Comparison of ENCODE assay signal across 8 cellular contexts in the genomic region with DNA sequence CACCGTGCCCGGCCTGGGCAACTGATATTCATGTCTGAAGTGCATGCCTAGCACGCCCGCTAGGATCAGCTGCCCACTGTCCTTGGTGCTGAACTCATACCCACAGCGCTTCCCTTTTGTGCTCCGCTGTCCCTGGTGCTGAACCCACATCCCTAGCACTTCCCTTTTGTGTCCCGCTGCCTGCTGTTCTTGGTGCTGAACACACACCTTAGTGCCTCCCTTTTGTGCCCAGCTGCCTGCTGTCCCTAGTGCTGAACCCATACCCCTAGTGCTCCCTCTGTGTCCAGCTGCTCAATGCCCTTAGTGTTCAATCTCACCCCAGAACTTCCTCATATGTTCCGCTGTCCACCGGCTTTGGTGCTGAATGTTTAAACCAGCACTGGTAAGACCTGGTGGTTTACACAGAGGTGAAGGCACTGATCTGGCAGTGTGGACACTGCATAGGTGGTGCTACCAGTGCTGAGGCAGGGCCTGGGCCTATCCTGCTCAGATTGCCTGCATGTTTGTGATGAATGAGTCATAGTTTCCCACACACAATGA. TPM values are rescaled to one million over a fixed set of nuclear protein-coding genes. Genes with fewer than 3 reads are reported as not detected.
A peak's percentile ranks its signal among the peaks of the same experiment; 100 is the strongest.
DNase-seq lines count a peak whose midpoint lies in the region; ATAC-seq, FAIRE-seq and TF ChIP-seq lines count a peak whose summit lies in the region.

No MANE protein-coding gene starts in this region.

- H3K27me3 ChIP-seq in neutrophil, result no peaks in the 10 kb centered on the region
- H3K27me3 ChIP-seq in stomach, result no peaks in the 10 kb centered on the region

- H3K9me3 ChIP-seq in neutrophil (no peaks in the 10 kb centered on the region), stomach (no peaks in the 10 kb centered on the region)

- no peak for TF ChIP-seq POLR2A in stomach (IDR thresholded peaks at IDR 0.05)

- FAIRE-seq in GM19239 (lab: Jason Lieb, UNC), result peak; percentile 83

- DNase-seq in GM19239 (ENCODE audit: insufficient read length, low spot score) (peak; percentile 42), RPMI7951 (ENCODE audit: low read depth) (peak; percentile 92), fibroblast of the conjunctiva (ENCODE audit: low read depth) (peak; percentile 72), stomach (peak; percentile 84), NCI-H2081 (lab: John Stamatoyannopoulos, UW) (no peak)

- peaks cover 81% of the 10 kb centered on the region for H3K36me3 Mint-ChIP-seq in activated T-helper 17 cell treated with anti-CD3 and anti-CD28 coated beads, Interleukin-2, amount 50 U/mL, for 72 hours (ENCODE audit: low read depth)

- 11 to 24% (median 15%) methylated on average over 9 of the region's 9 CpGs for WGBS in stomach, 5 donors

- TF ChIP-seq CTCF in neutrophil (IDR thresholded peaks at IDR 0.05), result peak; percentile 33
- peak in 1 of 7 experiments; percentile 19 for TF ChIP-seq CTCF in stomach (IDR thresholded peaks at IDR 0.05)

- H3K36me3 ChIP-seq in neutrophil (peaks cover 98% of the 10 kb centered on the region), stomach (peaks cover 48 to 94% (median 86%) of the 10 kb centered on the region in 4 donors)

- no peaks in the 10 kb centered on the region for H3K27me3 Mint-ChIP-seq in activated T-helper 17 cell treated with anti-CD3 and anti-CD28 coated beads, Interleukin-2, amount 50 U/mL, for 72 hours

- H3K27ac ChIP-seq in neutrophil, result no peak overlapping the region
- H3K27ac ChIP-seq in stomach, result no peak overlapping the region

- intact Hi-C loops in stomach (cut with DNase I; ENCODE audit: low total_unique reads), result no loop called here

- peaks cover 5 to 7% of the 10 kb centered on the region in 2 experiments for H3K4me1 ChIP-seq in neutrophil (ENCODE audit: control insufficient read depth in 1 of 2, insufficient read depth in 1 of 2, low read depth in 1 of 2, low read length in 1 of 2)
- no peaks in the 10 kb centered on the region for H3K4me1 ChIP-seq in stomach

- H3K4me3 Mint-ChIP-seq in activated T-helper 17 cell treated with anti-CD3 and anti-CD28 coated beads, Interleukin-2, amount 50 U/mL, for 72 hours, result no peak overlapping the region

- peak; percentile 29 for ATAC-seq in activated T-helper 17 cell treated with anti-CD3 and anti-CD28 coated beads, Interleukin-2, amount 50 U/mL, for 72 hours (replicated peaks)
- ATAC-seq in GM19455 (IDR thresholded peaks at IDR 0.05; ENCODE audit: unreplicated experiment), result no peak

- H3K4me3 ChIP-seq in neutrophil (ENCODE audit: low read depth in 1 of 2, low read length in 1 of 2), result no peak overlapping the region
- no peak overlapping the region for H3K4me3 ChIP-seq in stomach

- peaks cover 15% of the 10 kb centered on the region for H3K4me1 Mint-ChIP-seq in activated T-helper 17 cell treated with anti-CD3 and anti-CD28 coated beads, Interleukin-2, amount 50 U/mL, for 72 hours

- peak overlapping the region; percentile 49 for H3K27ac Mint-ChIP-seq in activated T-helper 17 cell treated with anti-CD3 and anti-CD28 coated beads, Interleukin-2, amount 50 U/mL, for 72 hours

- no peaks in the 10 kb centered on the region for H3K9me3 Mint-ChIP-seq in activated T-helper 17 cell treated with anti-CD3 and anti-CD28 coated beads, Interleukin-2, amount 50 U/mL, for 72 hours

- no peak for TF ChIP-seq EP300 in stomach (IDR thresholded peaks at IDR 0.05)

RNA-seq across cellular contexts. Expression of a gene that starts 26.3 kb away (rescaled TPM):
- not detected in 2 replicates for total RNA-seq in RPMI7951 (2014; rRNA removed; shearing (Covaris generic))
- total RNA-seq in activated T-helper 17 cell treated with anti-CD3 and anti-CD28 coated beads, Interleukin-2, amount 50 U/mL, for 72 hours, result not detected
- 100 to 1,000 TPM in 1 of 5 donors, 10 to 100 TPM in 3, under 1 TPM in 1; 0.29 to 103 (median 35.1) TPM for total RNA-seq in stomach
- 10 to 100 TPM in 2 of 3 donors, 1 to 10 TPM in 1; 5.8 to 41.0 (median 34.2) TPM for polyA plus RNA-seq in stomach

RNA-seq across cellular contexts. Expression of a gene that starts 37.9 kb away (rescaled TPM):
- 26.2 and 41.7 TPM in 2 replicates for total RNA-seq in RPMI7951 (2014; rRNA removed; shearing (Covaris generic))
- 10 to 100 TPM; 53.7 to 79.8 TPM for total RNA-seq in activated T-helper 17 cell treated with anti-CD3 and anti-CD28 coated beads, Interleukin-2, amount 50 U/mL, for 72 hours
- 10 to 100 TPM in 4 of 5 donors, 1 to 10 TPM in 1; 3.5 to 39.7 (median 24.5) TPM for total RNA-seq in stomach
- 10 to 100 TPM; 16.1 to 34.1 (median 18.7) TPM for polyA plus RNA-seq in stomach

RNA-seq across cellular contexts. Expression of a gene that starts 38.6 kb away (rescaled TPM):
- total RNA-seq in RPMI7951 (2014; rRNA removed; shearing (Covaris generic)), result 14.2 and 19.1 TPM in 2 replicates
- 10 to 100 TPM; 11.1 to 12.4 TPM for total RNA-seq in activated T-helper 17 cell treated with anti-CD3 and anti-CD28 coated beads, Interleukin-2, amount 50 U/mL, for 72 hours
- total RNA-seq in stomach, result 10 to 100 TPM in 3 of 5 donors, 1 to 10 TPM in 1, under 1 TPM in 1; 0.58 to 28.0 (median 12.1) TPM
- polyA plus RNA-seq in stomach, result 1 to 10 TPM; 1.7 to 2.6 (median 2.0) TPM

RNA-seq across cellular contexts. Expression of a gene that starts 57.9 kb away (rescaled TPM):
- 51.0 and 69.7 TPM in 2 replicates for total RNA-seq in RPMI7951 (2014; rRNA removed; shearing (Covaris generic))
- total RNA-seq in activated T-helper 17 cell treated with anti-CD3 and anti-CD28 coated beads, Interleukin-2, amount 50 U/mL, for 72 hours, result 100 to 1,000 TPM; 158 to 172 TPM
- 10 to 100 TPM in 3 of 5 donors, 1 to 10 TPM in 2; 5.3 to 58.0 (median 14.5) TPM for total RNA-seq in stomach
- polyA plus RNA-seq in stomach, result 10 to 100 TPM; 13.7 to 17.0 (median 15.9) TPM

RNA-seq across cellular contexts. Expression of a gene that starts 58.2 kb away (rescaled TPM):
- total RNA-seq in RPMI7951 (2014; rRNA removed; shearing (Covaris generic)), result 9.5 and 11.6 TPM in 2 replicates
- total RNA-seq in activated T-helper 17 cell treated with anti-CD3 and anti-CD28 coated beads, Interleukin-2, amount 50 U/mL, for 72 hours, result 10 to 100 TPM; 26.0 to 28.6 TPM
- 10 to 100 TPM in 1 of 5 donors, 1 to 10 TPM in 4; 2.2 to 13.9 (median 5.1) TPM for total RNA-seq in stomach
- polyA plus RNA-seq in stomach, result 10 to 100 TPM; 20.0 to 40.3 (median 20.5) TPM

Comparison
In these comparisons a context has a peak if more than half of its experiments do, and no peak if none do; other contexts are left out.
1. DNase-seq: peak in GM19239 (single experiment), RPMI7951 (single experiment), fibroblast of the conjunctiva (single experiment) and stomach (single experiment); none in NCI-H2081 (0 of 2).